Comparison of ENCODE assay signal across 1 cellular context in the genomic region with DNA sequence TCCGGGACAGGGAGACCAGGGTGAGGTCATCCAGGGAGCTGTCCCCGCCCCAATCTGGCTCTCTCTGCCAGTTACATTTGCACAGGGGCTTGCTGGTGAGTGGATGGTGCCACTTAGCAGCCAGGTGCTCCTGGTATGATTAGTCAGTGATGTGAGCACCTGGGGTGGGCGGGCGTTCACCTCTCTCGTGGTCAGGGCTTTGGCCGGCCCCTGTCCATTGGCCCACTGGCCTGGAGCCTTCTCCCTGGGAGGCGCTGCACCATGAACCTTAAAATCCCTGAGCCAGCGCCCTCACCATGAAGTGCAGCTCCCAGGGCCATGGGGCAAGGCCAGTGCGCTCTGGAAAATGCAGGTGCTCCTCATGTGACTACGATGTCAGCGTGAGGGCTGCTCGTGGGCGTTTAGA.
TF ChIP-seq lines count a peak whose summit lies in the region.

No MANE protein-coding gene starts in this region.

TF ChIP-seq in HCT116, 20 proteins besides CTCF, POLR2A, EP300 and RAD21:
- TF ChIP-seq POLR2AphosphoS5 (IDR thresholded peaks at IDR 0.05; ENCODE audit: low read depth, low read length) (no peak), EGR1 (IDR thresholded peaks at IDR 0.05; ENCODE audit: low read depth) (no peak), MAX (IDR thresholded peaks at IDR 0.05) (no peak), CBX3 (IDR thresholded peaks at IDR 0.05; ENCODE audit: low read depth) (no peak), ELF1 (IDR thresholded peaks at IDR 0.05; ENCODE audit: borderline replicate concordance, low read depth) (no peak), ZBTB33 (IDR thresholded peaks at IDR 0.05; ENCODE audit: extremely low read depth, insufficient replicate concordance, low read length) (no peak), YY1 (IDR thresholded peaks at IDR 0.05; ENCODE audit: extremely low read depth, insufficient replicate concordance, low read depth, low read length) (no peak), JUND (IDR thresholded peaks at IDR 0.05) (no peak), ZNF274 (IDR thresholded peaks at IDR 0.05; ENCODE audit: low read depth, low read length) (no peak), REST (IDR thresholded peaks at IDR 0.05; ENCODE audit: low read depth) (no peak), ZFX (IDR thresholded peaks at IDR 0.05) (no peak), TCF7L2 (IDR thresholded peaks at IDR 0.05; ENCODE audit: borderline replicate concordance, extremely low read depth, insufficient read depth, insufficient read length) (no peak), FOSL1 (IDR thresholded peaks at IDR 0.05; ENCODE audit: low read depth) (no peak)
- TF ChIP-seq, protein P1, sequence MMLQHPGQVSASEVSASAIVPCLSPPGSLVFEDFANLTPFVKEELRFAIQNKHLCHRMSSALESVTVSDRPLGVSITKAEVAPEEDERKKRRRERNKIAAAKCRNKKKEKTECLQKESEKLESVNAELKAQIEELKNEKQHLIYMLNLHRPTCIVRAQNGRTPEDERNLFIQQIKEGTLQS (IDR thresholded peaks at IDR 0.05): no peak
